In genomic region chr19:47210180-47210490, GRCh38 we compare ENCODE assay signal across 10 cellular contexts. TPM values are rescaled to one million over a fixed set of nuclear protein-coding genes. Genes with fewer than 3 reads are reported as not detected.
A peak's percentile ranks its signal among the peaks of the same experiment; 100 is the strongest.
DNase-seq lines count a peak whose midpoint lies in the region; ATAC-seq, FAIRE-seq and TF ChIP-seq lines count a peak whose summit lies in the region.
"Had no signal": no experiment of that assay in that cellular context is flagged by ENCODE, and none has a peak within 500 bp of the region (broad histone marks: within the 10 kb centered on the region; RNA-seq: fewer than 3 reads in every experiment).

No MANE protein-coding gene starts in this region.

- H3K9me3 ChIP-seq in A549 (no peaks in the 10 kb centered on the region), mucosa of stomach (ENCODE audit: control insufficient read depth, low read length) (no peaks in the 10 kb centered on the region)

- peak overlapping the region; percentile 76 to 82 for H3K27ac ChIP-seq in A549
- H3K27ac ChIP-seq in GM23338 (ENCODE audit: low read depth), result peak overlapping the region; percentile 89

- intact Hi-C loops in activated T-helper 2 cell treated with anti-CD3 and anti-CD28 coated beads, Interferon-gamma antibody, Interleukin-2, Interleukin-4, amounts not matched to agents 10 μg/mL and 5 μg/mL and 100 μg/mL, durations not matched to agents 14 hours and 24 hours and 36 hours (cut with micrococcal nuclease), result loop anchor here (1.0 kb wide), 2 partner anchors 15 to 34 kb away; no protein-coding TSS in a partner anchor

- no peak for TF ChIP-seq POLR2A in A549 (IDR thresholded peaks at IDR 0.05; ENCODE audit: low read length)

- peaks cover 44% of the 10 kb centered on the region for H3F3A ChIP-seq in GM23338 (replicated peaks; ENCODE audit: low read depth)

- CTCF ChIA-PET in A549 (lab: Yijun Ruan, JAX), result interaction anchor here (0.5 to 24.7 kb wide), 51 partner anchors 11 to 1554 kb away, joined by 3 to 893 read pairs (median 5); partner anchors contain the start of genes CCDC9, DHX34, SAE1 and ZC3H4

- no peak for FAIRE-seq in A549 (lab: Jason Lieb, UNC)

- no peaks in the 10 kb centered on the region for H3K79me2 ChIP-seq in GM23338 (replicated peaks; ENCODE audit: insufficient read depth)

- H3K4me2 ChIP-seq in A549 (no peak overlapping the region; the same call in 2 of the 3 replicates), GM23338 (no peak overlapping the region)

- no peak for DNase-seq in A549 (ENCODE audit: low read depth in 1 of 2, low spot score in 1 of 2)
- no peak for DNase-seq in GM23338 (ENCODE audit: low spot score)
- no peak for DNase-seq in activated T-helper 2 cell treated with anti-CD3 and anti-CD28 coated beads, Interferon-gamma antibody, Interleukin-2, Interleukin-4, amounts not matched to agents 10 μg/mL and 5 μg/mL and 100 μg/mL, durations not matched to agents 14 hours and 24 hours and 36 hours (ENCODE audit: low spot score)
- no peak for DNase-seq in T-helper 2 cell treated with Interferon-gamma antibody and Interleukin-4, amounts not matched to agents 5 μg/mL and 100 μg/mL, for 36 hours (ENCODE audit: low spot score)
- DNase-seq in foreskin melanocyte, result no peak
- DNase-seq in AG08396 (ENCODE audit: low spot score), result no peak
- DNase-seq in DMS53 (lab: John Stamatoyannopoulos, UW), result no peak
- DNase-seq: SIG-M5 had no signal

- peaks cover 63% of the 10 kb centered on the region for H3K36me3 Mint-ChIP-seq in GM23338 (ENCODE audit: low read depth)
- H3K36me3 Mint-ChIP-seq in activated T-helper 2 cell treated with anti-CD3 and anti-CD28 coated beads, Interferon-gamma antibody, Interleukin-2, Interleukin-4, amounts not matched to agents 10 μg/mL and 5 μg/mL and 100 μg/mL, durations not matched to agents 14 hours and 24 hours and 36 hours (ENCODE audit: low read depth), result peaks cover 53% of the 10 kb centered on the region
- peaks cover 43% of the 10 kb centered on the region for H3K36me3 Mint-ChIP-seq in T-helper 2 cell treated with Interferon-gamma antibody and Interleukin-4, amounts not matched to agents 5 μg/mL and 100 μg/mL, for 36 hours (ENCODE audit: low read depth)

- peaks cover 18% of the 10 kb centered on the region for H3K4me1 Mint-ChIP-seq in GM23338
- peaks cover 10% of the 10 kb centered on the region for H3K4me1 Mint-ChIP-seq in activated T-helper 2 cell treated with anti-CD3 and anti-CD28 coated beads, Interferon-gamma antibody, Interleukin-2, Interleukin-4, amounts not matched to agents 10 μg/mL and 5 μg/mL and 100 μg/mL, durations not matched to agents 14 hours and 24 hours and 36 hours (ENCODE audit: low read depth)
- H3K4me1 Mint-ChIP-seq in T-helper 2 cell treated with Interferon-gamma antibody and Interleukin-4, amounts not matched to agents 5 μg/mL and 100 μg/mL, for 36 hours (ENCODE audit: low read depth), result peaks cover 9% of the 10 kb centered on the region

- H3K9me3 Mint-ChIP-seq in GM23338, result no peaks in the 10 kb centered on the region; the same call in 2 of the 3 replicates
- H3K9me3 Mint-ChIP-seq in activated T-helper 2 cell treated with anti-CD3 and anti-CD28 coated beads, Interferon-gamma antibody, Interleukin-2, Interleukin-4, amounts not matched to agents 10 μg/mL and 5 μg/mL and 100 μg/mL, durations not matched to agents 14 hours and 24 hours and 36 hours, result no peaks in the 10 kb centered on the region
- H3K9me3 Mint-ChIP-seq in T-helper 2 cell treated with Interferon-gamma antibody and Interleukin-4, amounts not matched to agents 5 μg/mL and 100 μg/mL, for 36 hours, result no peaks in the 10 kb centered on the region
- H3K9me3 Mint-ChIP-seq: CD14-positive monocyte had no signal

- TF ChIP-seq EP300 in A549 (IDR thresholded peaks at IDR 0.05), result no peak

- POLR2A ChIA-PET in A549 (lab: Yijun Ruan, JAX), result interaction anchor here (1.0 to 3.6 kb wide), 9 partner anchors 16 to 97 kb away, joined by 3 to 87 read pairs (median 6); partner anchors contain the start of genes CCDC9, SAE1 and ZC3H4

- H4K20me1 ChIP-seq in GM23338 (replicated peaks; ENCODE audit: insufficient read depth), result peaks cover 4% of the 10 kb centered on the region

- ATAC-seq in A549 (no peak), GM23338 (no peak)

- TF ChIP-seq RAD21 in A549 (conservative IDR thresholded peaks at IDR 0.05 in 1 of 2, IDR thresholded peaks at IDR 0.05 in 1 of 2), result no peak

- H3K36me3 ChIP-seq in GM23338 (ENCODE audit: insufficient read depth), result peaks cover 16% of the 10 kb centered on the region
- peaks cover under 1% of the 10 kb centered on the region for H3K36me3 ChIP-seq in mucosa of stomach (ENCODE audit: control insufficient read depth, insufficient read depth, low read length)

- H2AFZ ChIP-seq in GM23338, result no peak overlapping the region

- H3K9ac ChIP-seq in mucosa of stomach (ENCODE audit: low read length), result peak overlapping the region; percentile 22

- H3K27me3 Mint-ChIP-seq in GM23338 (ENCODE audit: insufficient read depth, low read depth, poor library complexity), result peaks cover 14% of the 10 kb centered on the region
- H3K27me3 Mint-ChIP-seq in activated T-helper 2 cell treated with anti-CD3 and anti-CD28 coated beads, Interferon-gamma antibody, Interleukin-2, Interleukin-4, amounts not matched to agents 10 μg/mL and 5 μg/mL and 100 μg/mL, durations not matched to agents 14 hours and 24 hours and 36 hours (ENCODE audit: low read depth), result no peaks in the 10 kb centered on the region
- no peaks in the 10 kb centered on the region for H3K27me3 Mint-ChIP-seq in T-helper 2 cell treated with Interferon-gamma antibody and Interleukin-4, amounts not matched to agents 5 μg/mL and 100 μg/mL, for 36 hours (ENCODE audit: low read depth)

- H3K4me3 Mint-ChIP-seq in GM23338, result no peak overlapping the region
- no peak overlapping the region for H3K4me3 Mint-ChIP-seq in activated T-helper 2 cell treated with anti-CD3 and anti-CD28 coated beads, Interferon-gamma antibody, Interleukin-2, Interleukin-4, amounts not matched to agents 10 μg/mL and 5 μg/mL and 100 μg/mL, durations not matched to agents 14 hours and 24 hours and 36 hours (ENCODE audit: low read depth)
- no peak overlapping the region for H3K4me3 Mint-ChIP-seq in T-helper 2 cell treated with Interferon-gamma antibody and Interleukin-4, amounts not matched to agents 5 μg/mL and 100 μg/mL, for 36 hours

- TF ChIP-seq CTCF in A549 (IDR thresholded peaks at IDR 0.05) (no peak), GM23338 (conservative IDR thresholded peaks at IDR 0.05; ENCODE audit: low read depth in 2 of 2) (no peak)

- H3K4me3 ChIP-seq in A549 (no peak overlapping the region), GM23338 (no peak overlapping the region), mucosa of stomach (ENCODE audit: low read length) (no peak overlapping the region)

- no peaks in the 10 kb centered on the region for H3K27me3 ChIP-seq in GM23338 (ENCODE audit: insufficient read depth)
- no peaks in the 10 kb centered on the region for H3K27me3 ChIP-seq in mucosa of stomach (ENCODE audit: control insufficient read depth, insufficient read depth, low read length)

- peaks cover 16% of the 10 kb centered on the region for H3K4me1 ChIP-seq in A549
- H3K4me1 ChIP-seq in GM23338 (ENCODE audit: insufficient read depth), result peaks cover 7% of the 10 kb centered on the region
- H3K4me1 ChIP-seq in mucosa of stomach (ENCODE audit: control insufficient read depth, insufficient read depth, low read length), result peaks cover under 1% of the 10 kb centered on the region

- H3K9me2 ChIP-seq in GM23338 (ENCODE audit: insufficient read depth), result no peaks in the 10 kb centered on the region

- peak overlapping the region; percentile 98 for H3K27ac Mint-ChIP-seq in GM23338
- H3K27ac Mint-ChIP-seq in activated T-helper 2 cell treated with anti-CD3 and anti-CD28 coated beads, Interferon-gamma antibody, Interleukin-2, Interleukin-4, amounts not matched to agents 10 μg/mL and 5 μg/mL and 100 μg/mL, durations not matched to agents 14 hours and 24 hours and 36 hours, result peak overlapping the region; percentile 89
- no peak overlapping the region for H3K27ac Mint-ChIP-seq in T-helper 2 cell treated with Interferon-gamma antibody and Interleukin-4, amounts not matched to agents 5 μg/mL and 100 μg/mL, for 36 hours

TF ChIP-seq in A549, 52 proteins besides CTCF, POLR2A, EP300 and RAD21 (continues in another document):
- no peak for TF ChIP-seq RCOR1 (IDR thresholded peaks at IDR 0.05; ENCODE audit: low read depth, low read length)
- TF ChIP-seq HOXA7 (CRISPR knock-in tag; IDR thresholded peaks at IDR 0.05), result no peak
- no peak for TF ChIP-seq ZSCAN20 (CRISPR knock-in tag; IDR thresholded peaks at IDR 0.05)
- no peak for TF ChIP-seq CBX8 (IDR thresholded peaks at IDR 0.05)

TF ChIP-seq in GM23338, 12 proteins besides CTCF, POLR2A, EP300 and RAD21 (continues in another document):
- TF ChIP-seq CREB1 (CRISPR knock-in tag; IDR thresholded peaks at IDR 0.05; ENCODE audit: low read depth) (no peak), JUNB (IDR thresholded peaks at IDR 0.05; ENCODE audit: unreplicated experiment) (no peak), POLR2AphosphoS5 (IDR thresholded peaks at IDR 0.05; ENCODE audit: low read depth) (no peak), ZNF114 (CRISPR knock-in tag; IDR thresholded peaks at IDR 0.05) (no peak), EZH2 (IDR thresholded peaks at IDR 0.05; ENCODE audit: low read depth, unreplicated experiment) (no peak)

RNA-seq across cellular contexts. Expression of gene BBC3, which starts 20.9 kb away (rescaled TPM):
- polyA plus RNA-seq in A549 (2011; rRNA removed), result 3.6 and 6.0 TPM in 2 replicates
- 8.9 and 15.7 TPM in 2 replicates for polyA plus RNA-seq in A549 (2012; cell fraction: cytosol; rRNA removed)
- polyA plus RNA-seq in A549 (2012; cell fraction: nucleus; rRNA removed), result 21.8 and 21.9 TPM in 2 replicates
- 8.9 to 9.4 TPM (median 8.9 TPM) in 3 replicates for polyA plus RNA-seq in A549 (2017; fragmentation: RNase III; extraction: RNeasy Plus Mini Kit Qiagen cat#74134 plus additional on column Dnase treatment)
- 3.2 and 5.3 TPM in 2 replicates for polyA minus RNA-seq in A549 (2011; rRNA and poly(A)+ RNA removed)
- total RNA-seq in GM23338 (2014; rRNA removed; shearing (Covaris generic)), result 27.8 and 31.9 TPM in 2 replicates
- polyA plus RNA-seq in GM23338 (2016; fragmentation: Nextera tagmentation; extraction: Ambion mirVana), result 23.4 and 25.8 TPM in 2 replicates
- 14.6 and 16.3 TPM in 2 replicates for total RNA-seq in activated T-helper 2 cell treated with anti-CD3 and anti-CD28 coated beads, Interferon-gamma antibody, Interleukin-2, Interleukin-4, amounts not matched to agents 10 μg/mL and 5 μg/mL and 100 μg/mL, durations not matched to agents 14 hours and 24 hours and 36 hours

RNA-seq across cellular contexts. Expression of gene CCDC9, which starts 46.2 kb away (rescaled TPM):
- polyA plus RNA-seq in A549 (2011; rRNA removed) (6.5 and 9.4 TPM in 2 replicates), A549 (2017; fragmentation: RNase III; extraction: RNeasy Plus Mini Kit Qiagen cat#74134 plus additional on column Dnase treatment) (22.2 to 25.7 TPM (median 24.6 TPM) in 3 replicates), GM23338 (2016; fragmentation: Nextera tagmentation; extraction: Ambion mirVana) (15.0 and 15.3 TPM in 2 replicates)
- polyA plus RNA-seq in A549 (2012; cell fraction: cytosol; rRNA removed), result 8.2 and 9.1 TPM in 2 replicates
- 20.7 and 30.6 TPM in 2 replicates for polyA plus RNA-seq in A549 (2012; cell fraction: nucleus; rRNA removed)
- polyA minus RNA-seq in A549 (2011; rRNA and poly(A)+ RNA removed), result 1.7 and 6.1 TPM in 2 replicates
- total RNA-seq in GM23338 (2014; rRNA removed; shearing (Covaris generic)), result 14.5 and 17.3 TPM in 2 replicates
- total RNA-seq in activated T-helper 2 cell treated with anti-CD3 and anti-CD28 coated beads, Interferon-gamma antibody, Interleukin-2, Interleukin-4, amounts not matched to agents 10 μg/mL and 5 μg/mL and 100 μg/mL, durations not matched to agents 14 hours and 24 hours and 36 hours, result 34.3 and 37.5 TPM in 2 replicates
